ENCODE assay signal across 24 cellular contexts in genomic region chr4:171919314-171919713, GRCh38.
DNase-seq lines count a peak whose midpoint lies in the region; ATAC-seq and TF ChIP-seq lines count a peak whose summit lies in the region.
"Had no signal": no experiment of that assay in that cellular context is flagged by ENCODE, and none has a peak within 500 bp of the region (broad histone marks: within the 10 kb centered on the region; RNA-seq: fewer than 3 reads in every experiment).

No MANE protein-coding gene starts in this region.

- TF ChIP-seq POLR2A in GM18505 (IDR thresholded peaks at IDR 0.05; ENCODE audit: borderline replicate concordance, extremely low read depth, insufficient read depth, insufficient read length), result no peak

- ATAC-seq in GM18505 (IDR thresholded peaks at IDR 0.05; ENCODE audit: unreplicated experiment) (peak; percentile 56), HG02610 (IDR thresholded peaks at IDR 0.05; ENCODE audit: unreplicated experiment) (peak; percentile 68), HG03432 (IDR thresholded peaks at IDR 0.05; ENCODE audit: unreplicated experiment) (peak; percentile 72), GM21576 (IDR thresholded peaks at IDR 0.05; ENCODE audit: unreplicated experiment) (no peak)
- ATAC-seq: GM23338, PC-3, SK-N-SH treated with all-trans-retinoic acid at 6 μM for 48 hours, T-helper 17 cell had no signal

- DNase-seq in DMS53 (lab: John Stamatoyannopoulos, UW), result no peak
- no peak for DNase-seq in activated CD4-positive, alpha-beta T cell treated with anti-CD3 and anti-CD28 coated beads, Interleukin-2, amount 50 U/mL, for 4 hours
- no peak for DNase-seq in activated CD4-positive, alpha-beta T cell treated with anti-CD3 and anti-CD28 coated beads, Interleukin-2, amount 50 U/mL, for 1 hour
- DNase-seq: CD4-positive, CD25-positive, alpha-beta regulatory T cell; H9; KBM-7; MG63; NCI-H1092; NCI-H1417 treated with DMSO at 0.1 percent for 48 hours; NCI-H1694 treated with DMSO at 0.1 percent for 48 hours; NCI-H2081; NCI-H226; NCI-H510A treated with DMSO at 0.1 percent for 48 hours; NCI-H774; PC-3; SJCRH30; T-helper 17 cell; T1000 had no signal
